ENCODE assay signal across 19 cellular contexts in genomic region chr2:170354409-170354808, GRCh38.
DNase-seq lines count a peak whose midpoint lies in the region; ATAC-seq, FAIRE-seq and TF ChIP-seq lines count a peak whose summit lies in the region.
"Had no signal": no experiment of that assay in that cellular context is flagged by ENCODE, and none has a peak within 500 bp of the region (broad histone marks: within the 10 kb centered on the region; RNA-seq: fewer than 3 reads in every experiment).

No MANE protein-coding gene starts in this region.

- no peaks in the 10 kb centered on the region for H3F3A ChIP-seq in smooth muscle cell (ENCODE audit: low read depth)

- H3K27ac ChIP-seq in HUES64 (ENCODE audit: low read depth, low read length) (peak overlapping the region; percentile 73), H1 (ENCODE audit: low read depth, low read length) (no peak overlapping the region), smooth muscle cell (ENCODE audit: low read depth) (no peak overlapping the region)
- H3K27ac ChIP-seq: body of pancreas, C4-2B, tibial artery had no signal

- H3K56ac ChIP-seq in H1 (replicated peaks; ENCODE audit: insufficient read length, low read depth, low read length), result no peak overlapping the region

- H3K18ac ChIP-seq in H1 (ENCODE audit: extremely low read depth, low read length), result no peak overlapping the region

- H3K9ac ChIP-seq in HUES64 (ENCODE audit: low read depth, low read length) (0 out of 2 replicates have a peak overlapping the region, but pooled peaks have one; percentile 2), H1 (replicated peaks in 1 of 4; ENCODE audit: extremely low read depth in 1 of 4, low read depth in 3 of 4, low read length in 3 of 4) (no peak overlapping the region), smooth muscle cell (ENCODE audit: low read depth) (no peak overlapping the region)

- no peak overlapping the region for H2AFZ ChIP-seq in H1 (ENCODE audit: low read length)
- no peak overlapping the region for H2AFZ ChIP-seq in smooth muscle cell (ENCODE audit: low read depth)

- TF ChIP-seq EP300 in H1 (IDR thresholded peaks at IDR 0.05; ENCODE audit: borderline replicate concordance in 1 of 2, low read depth in 2 of 2, low read length in 2 of 2), result no peak

- FAIRE-seq in D721Med (lab: Jason Lieb, UNC) (peak; percentile 90), H1 (lab: Jason Lieb, UNC) (no peak)
- FAIRE-seq: HepG2, islet of Langerhans had no signal

- H3K23ac ChIP-seq in H1 (ENCODE audit: insufficient read length), result no peak overlapping the region

- H2BK15ac ChIP-seq in H1 (ENCODE audit: low read length), result no peak overlapping the region

- TF ChIP-seq POLR2A in H1 (IDR thresholded peaks at IDR 0.05; ENCODE audit: control extremely low read depth in 1 of 2, low read depth in 2 of 2, low read length in 2 of 2), result no peak

- no peak overlapping the region for H2BK20ac ChIP-seq in H1 (ENCODE audit: low read length)

- peaks cover 39% of the 10 kb centered on the region for H3K4me1 ChIP-seq in HUES64 (ENCODE audit: insufficient read depth, low read length)
- peaks cover 0 to 13% (median 9%) of the 10 kb centered on the region in 4 experiments; a peak in 3 of 7 replicates for H3K4me1 ChIP-seq in H1 (replicated peaks in 1 of 4; ENCODE audit: control insufficient read depth in 3 of 4, insufficient read depth in 4 of 4, low read length in 3 of 4)
- H3K4me1 ChIP-seq in smooth muscle cell (ENCODE audit: low read depth), result peaks cover 31% of the 10 kb centered on the region
- H3K4me1 ChIP-seq: body of pancreas, tibial artery had no signal

- H2AK5ac ChIP-seq in H1 (ENCODE audit: low read depth, low read length), result no peak overlapping the region

- no peak overlapping the region for H3K4ac ChIP-seq in H1 (replicated peaks; ENCODE audit: insufficient read length, low read depth, low read length)

- DNase-seq in D721Med (ENCODE audit: insufficient read length, low spot score) (no peak), NCI-H524 (lab: John Stamatoyannopoulos, UW) (peak; percentile 47 to 77), H1 (ENCODE audit: low read depth in 1 of 2, low spot score in 2 of 2) (peak in 1 of 2 experiments; percentile 23), medulla oblongata (ENCODE audit: extremely low spot score) (no peak), smooth muscle cell (lab: John Stamatoyannopoulos, UW; ENCODE audit: unreplicated experiment) (no peak)
- DNase-seq: activated naive CD4-positive, alpha-beta T cell; body of pancreas; mammary epithelial cell; NCI-H510A; stimulated activated CD4-positive, alpha-beta T cell treated with anti-CD3 and anti-CD28 coated beads, Interleukin-2, amount 100 ng/mL, for 24 hours; stimulated activated CD8-positive, alpha-beta memory T cell treated with anti-CD3 and anti-CD28 coated beads, Interleukin-4, amount 100 ng/mL, for 48 hours; SW 1271; tibial artery had no signal

- H3K4me2 ChIP-seq in H1 (ENCODE audit: insufficient read depth in 1 of 2, low read depth in 2 of 2, low read length in 2 of 2) (peak overlapping the region; percentile 14 to 40), smooth muscle cell (no peak overlapping the region)

- H3K27me3 ChIP-seq in HUES64 (ENCODE audit: insufficient read depth, low read length) (no peaks in the 10 kb centered on the region), H1 (replicated peaks in 1 of 4; ENCODE audit: control insufficient read depth in 3 of 4, extremely low read depth in 1 of 4, insufficient read depth in 3 of 4, low read length in 3 of 4) (no peaks in the 10 kb centered on the region), smooth muscle cell (ENCODE audit: low read depth) (peaks cover 4% of the 10 kb centered on the region)
- H3K27me3 ChIP-seq: body of pancreas, tibial artery had no signal

- H4K20me1 ChIP-seq in H1 (replicated peaks in 1 of 2; ENCODE audit: control insufficient read depth in 1 of 2, insufficient read depth in 2 of 2, low read length in 2 of 2) (no peaks in the 10 kb centered on the region), smooth muscle cell (ENCODE audit: low read depth) (no peaks in the 10 kb centered on the region)

- H3K9me3 ChIP-seq in HUES64 (ENCODE audit: insufficient read depth, low read depth, low read length) (no peaks in the 10 kb centered on the region), H1 (ENCODE audit: insufficient read depth in 2 of 2, low read depth in 1 of 2, low read length in 1 of 2) (no peaks in the 10 kb centered on the region; a peak in 1 of 4 replicates), smooth muscle cell (replicated peaks; ENCODE audit: low read depth) (no peaks in the 10 kb centered on the region)
- H3K9me3 ChIP-seq: body of pancreas, tibial artery had no signal

- no peak for ATAC-seq in GM21381 (IDR thresholded peaks at IDR 0.05; ENCODE audit: unreplicated experiment)
- ATAC-seq: body of pancreas, HepG2, sciatic nerve had no signal

- H3K23me2 ChIP-seq in H1 (ENCODE audit: low read depth, low read length), result no peaks in the 10 kb centered on the region

- POLR2A ChIA-PET in H1 (lab: Charles Lee; ENCODE audit: partially characterized antibody), result no interaction called here

- TF ChIP-seq CTCF in D721Med (IDR thresholded peaks at IDR 0.05; ENCODE audit: insufficient read depth, missing control alignments) (no peak), H1 (IDR thresholded peaks at IDR 0.05; ENCODE audit: control extremely low read depth in 1 of 3, insufficient read depth in 1 of 3, low read depth in 1 of 3, low read length in 3 of 3) (no peak), smooth muscle cell (IDR thresholded peaks at IDR 0.05; ENCODE audit: borderline replicate concordance, insufficient read depth, poor library complexity, severe bottlenecking) (no peak)

- H2BK12ac ChIP-seq in H1 (ENCODE audit: low read depth, low read length), result no peak overlapping the region

- H4K91ac ChIP-seq in H1 (replicated peaks; ENCODE audit: insufficient read length, low read length), result no peak overlapping the region

- H3K79me1 ChIP-seq in H1 (ENCODE audit: low read depth, low read length), result no peaks in the 10 kb centered on the region

- no peak overlapping the region for H2BK120ac ChIP-seq in H1 (replicated peaks; ENCODE audit: low read depth, low read length)

- H4K8ac ChIP-seq in H1 (ENCODE audit: extremely low read depth, insufficient read depth, low read length), result no peak overlapping the region

- CTCF ChIA-PET in H1 (lab: Charles Lee; ENCODE audit: partially characterized antibody), result interaction anchor here (1.2 kb wide), 2 partner anchors 12 to 30 kb away, joined by 3 read pairs; no protein-coding TSS in a partner anchor

- no peak overlapping the region for H3K14ac ChIP-seq in H1 (ENCODE audit: insufficient read length)

- no peaks in the 10 kb centered on the region for H3K79me2 ChIP-seq in H1 (ENCODE audit: control insufficient read depth in 1 of 2, insufficient read depth in 2 of 2, low read length in 2 of 2)
- no peaks in the 10 kb centered on the region for H3K79me2 ChIP-seq in smooth muscle cell (ENCODE audit: low read depth)

- H3K4me3 ChIP-seq in HUES64 (ENCODE audit: low read length) (peak overlapping the region; percentile 14; the same call in 1 of the 2 replicates), H1 (ENCODE audit: extremely low read depth in 1 of 4, insufficient read depth in 2 of 4, low read depth in 3 of 4, low read length in 4 of 4) (no peak overlapping the region; a peak in 1 of 8 replicates), smooth muscle cell (no peak overlapping the region)
- H3K4me3 ChIP-seq: body of pancreas, tibial artery had no signal

- no peak overlapping the region for H2BK5ac ChIP-seq in H1 (ENCODE audit: low read depth, low read length)

- whole genome bisulfite sequencing in HUES64, result 0% methylated on average over 2 of the region's 2 CpGs
- 15% methylated on average over 2 of the region's 2 CpGs; no CpG with 5 or more reads in 1 of the 2 experiments for WGBS in H1 (ENCODE audit: extremely low coverage in 1 of 2, insufficient coverage in 1 of 2, insufficient read length in 1 of 2, insufficient replicate concordance in 2 of 2, low coverage in 1 of 2, low lambda C conversion rate in 2 of 2, missing lambda C conversion rate in 1 of 2), 2 experiments
- WGBS in smooth muscle cell (ENCODE audit: low lambda C conversion rate), result 27% methylated on average over 2 of the region's 2 CpGs

- TF ChIP-seq RAD21 in H1 (IDR thresholded peaks at IDR 0.05 in 1 of 2, conservative IDR thresholded peaks at IDR 0.05 in 1 of 2; ENCODE audit: low read depth in 2 of 2, low read length in 2 of 2), result no peak

- no peaks in the 10 kb centered on the region for H3K36me3 ChIP-seq in HUES64 (ENCODE audit: insufficient read depth, low read length)
- H3K36me3 ChIP-seq in H1 (ENCODE audit: control insufficient read depth in 2 of 4, insufficient read depth in 4 of 4, low read length in 3 of 4), result no peaks in the 10 kb centered on the region
- no peaks in the 10 kb centered on the region for H3K36me3 ChIP-seq in smooth muscle cell (ENCODE audit: low read depth)
- H3K36me3 ChIP-seq: tibial artery had no signal

- no peak overlapping the region for H4K5ac ChIP-seq in H1 (ENCODE audit: insufficient read length, low read depth, low read length)

TF ChIP-seq in H1, 55 proteins besides CTCF, POLR2A, EP300 and RAD21:
- TF ChIP-seq SP4 (IDR thresholded peaks at IDR 0.05; ENCODE audit: low read length) (no peak), CHD2 (IDR thresholded peaks at IDR 0.05; ENCODE audit: low read length) (no peak), SP2 (IDR thresholded peaks at IDR 0.05; ENCODE audit: low read length) (no peak)

Comparison
In these comparisons a context has a peak if more than half of its experiments do, and no peak if none do; other contexts are left out.
1. DNase-seq: peak in NCI-H524 (2 of 2); none in D721Med (single experiment), medulla oblongata (single experiment) and smooth muscle cell (single experiment).